Comparison of ENCODE assay signal across 8 cellular contexts in the genomic region with DNA sequence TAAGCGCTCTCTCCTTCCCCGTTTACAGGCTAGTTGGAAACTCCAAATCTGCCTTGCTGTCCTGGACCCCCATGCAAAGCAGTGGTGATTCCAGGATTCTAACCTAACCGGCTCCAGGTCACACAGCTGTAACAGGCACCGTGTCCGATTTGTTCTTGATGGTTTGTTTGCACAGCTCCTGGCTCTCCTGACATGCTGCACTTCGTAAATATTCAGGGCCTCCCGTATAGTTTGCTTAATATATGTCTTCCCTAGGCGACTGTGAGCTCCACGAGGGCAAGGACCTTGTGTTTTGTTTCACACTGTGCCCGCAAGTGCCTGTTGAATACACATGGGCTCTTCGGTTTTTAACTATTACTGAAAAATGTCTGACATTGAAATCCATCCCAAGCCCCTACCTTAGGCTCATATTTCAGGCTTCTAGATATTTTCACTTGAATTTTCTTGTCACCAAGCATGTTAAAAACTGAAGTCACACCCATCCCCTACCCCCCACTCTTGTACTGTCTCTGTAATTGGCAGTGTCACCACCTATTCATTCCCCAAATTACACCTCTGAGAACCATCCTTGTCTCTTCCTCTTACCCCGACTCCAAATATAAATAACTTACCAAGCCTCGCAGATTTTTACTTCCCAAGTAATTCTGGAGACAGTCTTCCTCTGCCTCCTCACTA. TPM values are rescaled to one million over a fixed set of nuclear protein-coding genes. Genes with fewer than 3 reads are reported as not detected.
DNase-seq lines count a peak whose midpoint lies in the region; ATAC-seq and FAIRE-seq lines count a peak whose summit lies in the region.

No MANE protein-coding gene starts in this region.

- H3K27ac Mint-ChIP-seq in activated CD4-positive, alpha-beta T cell treated with anti-CD3 and anti-CD28 coated beads, Interleukin-2, amount 10 ng/mL, durations not matched to agents 7 days and 5 days, result no peak overlapping the region

- no peaks in the 10 kb centered on the region for H3K27me3 Mint-ChIP-seq in activated CD4-positive, alpha-beta T cell treated with anti-CD3 and anti-CD28 coated beads, Interleukin-2, amount 10 ng/mL, durations not matched to agents 7 days and 5 days

- peaks cover 21% of the 10 kb centered on the region for H3K36me3 Mint-ChIP-seq in activated CD4-positive, alpha-beta T cell treated with anti-CD3 and anti-CD28 coated beads, Interleukin-2, amount 10 ng/mL, durations not matched to agents 7 days and 5 days (ENCODE audit: low read depth)

- no peak overlapping the region for H3K4me3 Mint-ChIP-seq in activated CD4-positive, alpha-beta T cell treated with anti-CD3 and anti-CD28 coated beads, Interleukin-2, amount 10 ng/mL, durations not matched to agents 7 days and 5 days

- POLR2A ChIA-PET in activated CD4-positive, alpha-beta T cell treated with anti-CD3 and anti-CD28 coated beads, Interleukin-2, amount 10 ng/mL, durations not matched to agents 7 days and 5 days (lab: Charles Lee), result interaction anchor here (0.9 kb wide), 1 partner anchor 53 kb away, joined by 3 read pairs; no protein-coding TSS in a partner anchor

- no peaks in the 10 kb centered on the region for H3K9me3 Mint-ChIP-seq in activated CD4-positive, alpha-beta T cell treated with anti-CD3 and anti-CD28 coated beads, Interleukin-2, amount 10 ng/mL, durations not matched to agents 7 days and 5 days

- peak; percentile 2 for ATAC-seq in GM21515 (IDR thresholded peaks at IDR 0.05; ENCODE audit: unreplicated experiment)

- peak overlapping the region; percentile 66 for H3K4me3 ChIP-seq in skeletal muscle cell (ENCODE audit: low read depth, low read length)

- DNase-seq in NCI-H345 (lab: John Stamatoyannopoulos, UW), result peak; percentile 79
- no peak for DNase-seq in epithelial cell of prostate (ENCODE audit: low read depth, low spot score)
- no peak for DNase-seq in skeletal muscle cell (ENCODE audit: low read depth)
- DNase-seq in urothelium cell line (ENCODE audit: low spot score), result no peak
- DNase-seq in activated CD4-positive, alpha-beta T cell treated with anti-CD3 and anti-CD28 coated beads, Interleukin-2, amount 10 ng/mL, durations not matched to agents 7 days and 5 days, result no peak
- DNase-seq in hepatic stellate cell (ENCODE audit: low spot score), result no peak
- no peak for DNase-seq in HuH-7 (ENCODE audit: low spot score)

- peaks cover 30% of the 10 kb centered on the region for H3K4me1 Mint-ChIP-seq in activated CD4-positive, alpha-beta T cell treated with anti-CD3 and anti-CD28 coated beads, Interleukin-2, amount 10 ng/mL, durations not matched to agents 7 days and 5 days

- FAIRE-seq in urothelium cell line (lab: Jason Lieb, UNC), result no peak

- peak overlapping the region; percentile 87 for H3K27ac ChIP-seq in epithelial cell of prostate

- CTCF ChIA-PET in activated CD4-positive, alpha-beta T cell treated with anti-CD3 and anti-CD28 coated beads, Interleukin-2, amount 10 ng/mL, durations not matched to agents 7 days and 5 days (lab: Charles Lee), result interaction anchor here (0.5 to 2.1 kb wide), 6 partner anchors 9 to 482 kb away, joined by 3 to 6 read pairs (median 4); no protein-coding TSS in a partner anchor

RNA-seq across cellular contexts. Expression of gene PUM2, which starts 1.0 kb away (rescaled TPM):
- total RNA-seq in activated CD4-positive, alpha-beta T cell treated with anti-CD3 and anti-CD28 coated beads, Interleukin-2, amount 10 ng/mL, durations not matched to agents 7 days and 5 days, result 100 to 1,000 TPM; 123 to 131 TPM
